23 cellular contexts compared by ENCODE assay signal in the genomic region with DNA sequence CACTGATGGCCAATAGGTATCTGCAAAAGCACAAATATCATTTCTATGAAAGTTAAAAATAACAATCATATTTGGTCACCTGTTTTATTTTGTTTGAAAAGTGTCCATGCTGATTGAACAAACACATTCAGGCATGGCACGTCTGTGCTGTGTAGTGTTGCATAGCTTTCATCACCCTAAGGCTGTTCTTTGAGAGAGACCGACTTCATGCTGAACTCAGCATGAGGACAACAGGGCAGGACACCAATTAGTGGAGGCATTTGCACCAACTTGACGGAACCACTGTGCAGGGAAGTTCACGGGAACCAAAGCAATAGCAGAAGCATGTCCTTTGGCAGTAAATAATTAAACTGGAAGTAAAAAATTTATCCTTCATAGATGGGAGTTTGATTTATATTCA.
"Had no signal": no experiment of that assay in that cellular context is flagged by ENCODE, and none has a peak within 500 bp of the region (broad histone marks: within the 10 kb centered on the region; RNA-seq: fewer than 3 reads in every experiment).

No MANE protein-coding gene starts in this region.

- H3K36me3 ChIP-seq: adrenal gland, transverse colon had no signal

- H3K4me1 ChIP-seq: parathyroid adenoma had no signal

- ATAC-seq: activated T-cell treated with anti-CD3 and anti-CD28 coated beads, Interleukin-2, amount 50 U/mL, for 4 hours; foreskin keratinocyte; left colon; WTC11 had no signal

- DNase-seq: activated CD4-positive, alpha-beta memory T cell treated with anti-CD3 and anti-CD28 coated beads, Interleukin-2, amount 10 ng/mL, durations not matched to agents 7 days and 5 days; activated CD4-positive, alpha-beta T cell treated with anti-CD3 and anti-CD28 coated beads for 4 hours; activated effector memory CD4-positive, alpha-beta T cell treated with Interleukin-2 at 50 U/mL for 16 hours; activated T-cell treated with anti-CD3 and anti-CD28 coated beads, Interleukin-2, amount 50 U/mL, for 4 hours; adrenal gland; central memory CD4-positive, alpha-beta T cell; effector CD4-positive, alpha-beta T cell; foreskin keratinocyte; immature natural killer cell; left colon; mammary epithelial cell; naive B cell; stimulated activated CD4-positive, alpha-beta T cell treated with anti-CD3 and anti-CD28 coated beads, Interleukin-15, amount 100 ng/mL, for 24 hours; stimulated activated CD4-positive, alpha-beta T cell treated with anti-CD3 and anti-CD28 coated beads, Interleukin-4, amount 100 ng/mL, for 1 hour; stimulated activated naive CD4-positive, alpha-beta T cell; T-helper 2 cell; transverse colon had no signal

- H3K9me3 ChIP-seq: adrenal gland, transverse colon had no signal

- H3K27ac Mint-ChIP-seq: activated CD4-positive, alpha-beta memory T cell treated with anti-CD3 and anti-CD28 coated beads, Interleukin-2, amount 10 ng/mL, durations not matched to agents 7 days and 5 days; activated naive CD4-positive, alpha-beta T cell treated with anti-CD3 and anti-CD28 coated beads, Interleukin-2, amount 50 U/mL, for 24 hours; immature natural killer cell; naive B cell; WTC11 had no signal

- H3K9me3 Mint-ChIP-seq: activated CD4-positive, alpha-beta memory T cell treated with anti-CD3 and anti-CD28 coated beads, Interleukin-2, amount 10 ng/mL, durations not matched to agents 7 days and 5 days; activated naive CD4-positive, alpha-beta T cell treated with anti-CD3 and anti-CD28 coated beads, Interleukin-2, amount 50 U/mL, for 24 hours; activated T-cell treated with anti-CD3 and anti-CD28 coated beads, Interleukin-2, amount 50 U/mL, for 4 hours had no signal

- H3K27ac ChIP-seq: adrenal gland, coronary artery, foreskin keratinocyte, parathyroid adenoma, skin epidermis, transverse colon had no signal

- H3K4me1 Mint-ChIP-seq: activated CD4-positive, alpha-beta memory T cell treated with anti-CD3 and anti-CD28 coated beads, Interleukin-2, amount 10 ng/mL, durations not matched to agents 7 days and 5 days; activated naive CD4-positive, alpha-beta T cell treated with anti-CD3 and anti-CD28 coated beads, Interleukin-2, amount 50 U/mL, for 24 hours; immature natural killer cell; naive B cell had no signal

- H3K9ac ChIP-seq: parathyroid adenoma had no signal

- H3K79me2 ChIP-seq: parathyroid adenoma had no signal

- FAIRE-seq: TTC549 had no signal

- H3K4me3 Mint-ChIP-seq: activated CD4-positive, alpha-beta memory T cell treated with anti-CD3 and anti-CD28 coated beads, Interleukin-2, amount 10 ng/mL, durations not matched to agents 7 days and 5 days; activated naive CD4-positive, alpha-beta T cell treated with anti-CD3 and anti-CD28 coated beads, Interleukin-2, amount 50 U/mL, for 24 hours; activated T-cell treated with anti-CD3 and anti-CD28 coated beads, Interleukin-2, amount 50 U/mL, for 4 hours; immature natural killer cell; naive B cell; WTC11 had no signal

- H3K36me3 Mint-ChIP-seq: activated naive CD4-positive, alpha-beta T cell treated with anti-CD3 and anti-CD28 coated beads, Interleukin-2, amount 50 U/mL, for 24 hours; naive B cell had no signal

- H3K27me3 Mint-ChIP-seq: activated CD4-positive, alpha-beta memory T cell treated with anti-CD3 and anti-CD28 coated beads, Interleukin-2, amount 10 ng/mL, durations not matched to agents 7 days and 5 days; activated naive CD4-positive, alpha-beta T cell treated with anti-CD3 and anti-CD28 coated beads, Interleukin-2, amount 50 U/mL, for 24 hours had no signal

- H3K27me3 ChIP-seq: adrenal gland, foreskin keratinocyte, transverse colon had no signal

- H3K4me3 ChIP-seq: adrenal gland, coronary artery, skin epidermis, transverse colon had no signal

- H2AFZ ChIP-seq: parathyroid adenoma had no signal
